ENCODE assay signal across 18 cellular contexts in the genomic region with DNA sequence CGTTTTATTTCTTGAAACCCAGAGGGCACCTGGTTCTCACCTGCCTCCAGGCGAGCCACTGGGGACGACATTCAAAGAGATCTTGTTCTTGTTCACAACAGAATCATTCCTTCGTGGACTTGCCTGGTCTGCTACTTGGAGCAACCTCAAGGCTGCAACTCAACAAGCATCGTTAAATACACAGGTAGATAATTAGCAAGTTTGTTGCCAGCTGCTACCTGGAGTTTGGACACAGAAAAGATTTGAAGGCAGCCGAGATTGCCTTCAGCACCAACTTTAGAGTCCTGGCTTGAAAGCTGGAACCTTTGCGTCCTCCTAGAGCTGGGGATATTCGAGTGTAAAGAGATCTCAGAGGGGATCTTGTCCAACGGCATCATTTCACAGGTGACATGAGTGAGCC.
A peak's percentile ranks its signal among the peaks of the same experiment; 100 is the strongest.
DNase-seq lines count a peak whose midpoint lies in the region; ATAC-seq, FAIRE-seq and TF ChIP-seq lines count a peak whose summit lies in the region.
"Had no signal": no experiment of that assay in that cellular context is flagged by ENCODE, and none has a peak within 500 bp of the region (broad histone marks: within the 10 kb centered on the region; RNA-seq: fewer than 3 reads in every experiment).

No MANE protein-coding gene starts in this region.

- H3K9me3 ChIP-seq in ES-I3 (ENCODE audit: control insufficient read depth, insufficient read depth, low read length) (no peaks in the 10 kb centered on the region), GM12878 (replicated peaks; ENCODE audit: control insufficient read depth, insufficient read depth, low read length) (no peaks in the 10 kb centered on the region), mucosa of rectum (ENCODE audit: control insufficient read depth in 2 of 2, low read length in 2 of 2) (no peaks in the 10 kb centered on the region)
- H3K9me3 ChIP-seq: left lung, right lobe of liver, thoracic aorta had no signal

- no peaks in the 10 kb centered on the region for H3K4me1 Mint-ChIP-seq in activated T-helper 1 cell treated with anti-CD3 and anti-CD28 coated beads, Interleukin-12 subunit alpha, Interleukin-12 subunit beta, Interleukin-2, Interleukin-4 antibody, amounts not matched to agents 30 ng/mL and 10 ng/mL and 1 ng/mL, durations not matched to agents 14 hours and 24 hours and 36 hours (ENCODE audit: low read depth)
- H3K4me1 Mint-ChIP-seq: CD14-positive monocyte had no signal

- SMC1A ChIA-PET in GM12878 (lab: Charles Lee; ENCODE audit: uncharacterized antibody, unreplicated experiment) = interaction anchor here (0.6 to 5.0 kb wide), 2 partner anchors 209 to 462 kb away, joined by 3 to 17 read pairs; no protein-coding TSS in a partner anchor

- no peak overlapping the region for H3K4me3 Mint-ChIP-seq in activated T-helper 1 cell treated with anti-CD3 and anti-CD28 coated beads, Interleukin-12 subunit alpha, Interleukin-12 subunit beta, Interleukin-2, Interleukin-4 antibody, amounts not matched to agents 30 ng/mL and 10 ng/mL and 1 ng/mL, durations not matched to agents 14 hours and 24 hours and 36 hours
- H3K4me3 Mint-ChIP-seq: activated CD4-positive, alpha-beta T cell treated with anti-CD3 and anti-CD28 coated beads, Interleukin-2, amount 10 ng/mL, durations not matched to agents 24 days and 14 days had no signal

- H3K27me3 Mint-ChIP-seq in activated T-helper 1 cell treated with anti-CD3 and anti-CD28 coated beads, Interleukin-12 subunit alpha, Interleukin-12 subunit beta, Interleukin-2, Interleukin-4 antibody, amounts not matched to agents 30 ng/mL and 10 ng/mL and 1 ng/mL, durations not matched to agents 14 hours and 24 hours and 36 hours (ENCODE audit: insufficient read depth) = peaks cover 23% of the 10 kb centered on the region

- H3K36me3 ChIP-seq in ES-I3 (ENCODE audit: insufficient read depth, low read length) (no peaks in the 10 kb centered on the region), GM12878 (ENCODE audit: control insufficient read depth in 2 of 2, insufficient read depth in 2 of 2, low read length in 1 of 2) (no peaks in the 10 kb centered on the region), mucosa of rectum (ENCODE audit: control insufficient read depth in 2 of 2, insufficient read depth in 2 of 2, low read length in 2 of 2) (no peaks in the 10 kb centered on the region)
- H3K36me3 ChIP-seq: left lung, right lobe of liver, thoracic aorta had no signal

- H3K9ac ChIP-seq in ES-I3 (ENCODE audit: low read depth, low read length) (peak overlapping the region; percentile 29; the same call in 1 of the 2 replicates), GM12878 (ENCODE audit: control insufficient read depth, insufficient read depth, low read length) (no peak overlapping the region), mucosa of rectum (ENCODE audit: low read depth in 1 of 2, low read length in 2 of 2) (no peak overlapping the region)

- CTCF ChIA-PET in GM12878 (lab: Yijun Ruan, JAX) = interaction anchor here (1.0 to 6.6 kb wide), 5 partner anchors 26 to 462 kb away, joined by 4 to 115 read pairs (median 8); no protein-coding TSS in a partner anchor

- TF ChIP-seq CTCF in GM12878 (IDR thresholded peaks at IDR 0.05 in 2 of 3, conservative IDR thresholded peaks at IDR 0.05 in 1 of 3; ENCODE audit: control insufficient read depth in 2 of 3, extremely low read depth in 1 of 3, insufficient read depth in 1 of 3, low read depth in 3 of 3, low read length in 3 of 3) = no peak

- POLR2A ChIA-PET in GM12878 (lab: Charles Lee) = interaction anchor here (0.6 kb wide), 1 partner anchor 106 kb away, joined by 3 read pairs; no protein-coding TSS in a partner anchor

- no peaks in the 10 kb centered on the region for H3K27me3 ChIP-seq in GM12878 (replicated peaks in 1 of 2; ENCODE audit: control insufficient read depth in 2 of 2, insufficient read depth in 2 of 2, low read length in 1 of 2)
- H3K27me3 ChIP-seq in mucosa of rectum (ENCODE audit: control insufficient read depth in 2 of 2, insufficient read depth in 2 of 2, low read length in 2 of 2) = peaks cover 0 to 3% of the 10 kb centered on the region in 2 donors
- H3K27me3 ChIP-seq: right lobe of liver had no signal

- H3K27ac ChIP-seq in GM12878 (ENCODE audit: control insufficient read depth, insufficient read depth) (no peak overlapping the region), mucosa of rectum (ENCODE audit: low read depth in 2 of 2, low read length in 2 of 2) (no peak overlapping the region)
- H3K27ac ChIP-seq: left lung, right lobe of liver, thoracic aorta had no signal

- peak overlapping the region; percentile 19; the same call in 1 of the 2 replicates for H2AFZ ChIP-seq in GM12878 (ENCODE audit: control insufficient read depth, low read depth, low read length)

- in situ Hi-C loops in GM12878 (cut with MboI) = no loop called here

- intact Hi-C loops in GM12878 (cut with micrococcal nuclease; ENCODE audit: unreplicated experiment) = no loop called here
- intact Hi-C loops in activated T-helper 1 cell treated with anti-CD3 and anti-CD28 coated beads, Interleukin-12 subunit alpha, Interleukin-12 subunit beta, Interleukin-2, Interleukin-4 antibody, amounts not matched to agents 30 ng/mL and 10 ng/mL and 1 ng/mL, durations not matched to agents 14 hours and 24 hours and 36 hours (cut with micrococcal nuclease) = loop anchor here (5.0 to 10.0 kb wide), 3 partner anchors 274 to 564 kb away; no protein-coding TSS in a partner anchor

- no peak for FAIRE-seq in GM12878 (lab: Jason Lieb, UNC)

- no peaks in the 10 kb centered on the region for H3K36me3 Mint-ChIP-seq in activated T-helper 1 cell treated with anti-CD3 and anti-CD28 coated beads, Interleukin-12 subunit alpha, Interleukin-12 subunit beta, Interleukin-2, Interleukin-4 antibody, amounts not matched to agents 30 ng/mL and 10 ng/mL and 1 ng/mL, durations not matched to agents 14 hours and 24 hours and 36 hours (ENCODE audit: low read depth)
- H3K36me3 Mint-ChIP-seq: CD14-positive monocyte; stimulated activated naive B cell treated with anti-CD40 and anti-IgM and Interleukin-4, amounts not matched to agents 10 μg/mL and 1 μg/mL and 100 μg/mL, for 72 hours had no signal

- no peak overlapping the region for H3K27ac Mint-ChIP-seq in activated T-helper 1 cell treated with anti-CD3 and anti-CD28 coated beads, Interleukin-12 subunit alpha, Interleukin-12 subunit beta, Interleukin-2, Interleukin-4 antibody, amounts not matched to agents 30 ng/mL and 10 ng/mL and 1 ng/mL, durations not matched to agents 14 hours and 24 hours and 36 hours
- H3K27ac Mint-ChIP-seq: activated CD4-positive, alpha-beta T cell treated with anti-CD3 and anti-CD28 coated beads, Interleukin-2, amount 10 ng/mL, durations not matched to agents 24 days and 14 days; CD14-positive monocyte; stimulated activated naive B cell treated with anti-CD40 and anti-IgM and Interleukin-4, amounts not matched to agents 10 μg/mL and 1 μg/mL and 100 μg/mL, for 72 hours had no signal

- peaks cover 23% of the 10 kb centered on the region for H3K4me1 ChIP-seq in ES-I3 (ENCODE audit: insufficient read depth, low read length)
- peaks cover 39% of the 10 kb centered on the region for H3K4me1 ChIP-seq in GM12878 (ENCODE audit: control insufficient read depth, insufficient read depth, low read length)
- H3K4me1 ChIP-seq in mucosa of rectum (ENCODE audit: control insufficient read depth in 2 of 2, insufficient read depth in 2 of 2, low read length in 2 of 2) = peaks cover 4 to 6% of the 10 kb centered on the region in 2 donors
- H3K4me1 ChIP-seq: left lung, right lobe of liver had no signal

- H3K79me2 ChIP-seq in GM12878 (ENCODE audit: control insufficient read depth, insufficient read depth, low read length) = no peaks in the 10 kb centered on the region

- no peaks in the 10 kb centered on the region for H4K20me1 ChIP-seq in GM12878 (ENCODE audit: control insufficient read depth, insufficient read depth)

- no peak for DNase-seq in GM12878 (ENCODE audit: low read depth, low spot score)
- no peak for DNase-seq in HuH-7.5 (ENCODE audit: low spot score)
- no peak for DNase-seq in activated T-helper 1 cell treated with anti-CD3 and anti-CD28 coated beads, Interleukin-12 subunit alpha, Interleukin-12 subunit beta, Interleukin-2, Interleukin-4 antibody, amounts not matched to agents 30 ng/mL and 10 ng/mL and 1 ng/mL, durations not matched to agents 14 hours and 24 hours and 36 hours (ENCODE audit: low spot score)
- DNase-seq: activated CD4-positive, alpha-beta T cell treated with anti-CD3 and anti-CD28 coated beads, Interleukin-2, amount 10 ng/mL, durations not matched to agents 24 days and 14 days; IMR-90; NCI-H187; NCI-H345; right lobe of liver had no signal

- TF ChIP-seq RAD21 in GM12878 (IDR thresholded peaks at IDR 0.05; ENCODE audit: insufficient read depth, low read depth, low read length) = no peak

- H3K4me2 ChIP-seq in GM12878 (ENCODE audit: control insufficient read depth, insufficient read depth) = peak overlapping the region; percentile 75

- RAD21 ChIA-PET in GM12878 (lab: Charles Lee; ENCODE audit: unreplicated experiment) = interaction anchor here (1.2 to 3.4 kb wide), 3 partner anchors 26 to 462 kb away, joined by 5 to 12 read pairs (median 5); no protein-coding TSS in a partner anchor

- no peak for TF ChIP-seq POLR2A in GM12878 (IDR thresholded peaks at IDR 0.05; ENCODE audit: low read depth, low read length)

- no TSS peak for BruUV-seq in GM12878 (replicated peaks; lab: Mats Ljungman, UMichigan)

- no peak overlapping the region for H3K4me3 ChIP-seq in GM12878
- peak overlapping the region; percentile 2 to 61 for H3K4me3 ChIP-seq in mucosa of rectum (ENCODE audit: low read length in 2 of 2)
- H3K4me3 ChIP-seq: left lung, right lobe of liver, thoracic aorta had no signal

- ATAC-seq in HG03025 (IDR thresholded peaks at IDR 0.05; ENCODE audit: low FRiP score, unreplicated experiment) (peak; percentile 5), GM12878 (no peak), HG02763 (IDR thresholded peaks at IDR 0.05; ENCODE audit: unreplicated experiment) (no peak), HG03108 (IDR thresholded peaks at IDR 0.05; ENCODE audit: unreplicated experiment) (no peak)
- ATAC-seq: SK-N-SH treated with all-trans-retinoic acid at 6 μM for 48 hours had no signal

- TF ChIP-seq EP300 in GM12878 (IDR thresholded peaks at IDR 0.05; ENCODE audit: borderline replicate concordance in 1 of 2, control insufficient read depth in 1 of 2, low read depth in 2 of 2, low read length in 2 of 2) = no peak

- 12% methylated on average over 9 of the region's 9 CpGs for WGBS in GM12878 (ENCODE audit: insufficient coverage, insufficient replicate concordance, low lambda C conversion rate, missing lambda C conversion rate)

- no peaks in the 10 kb centered on the region for H3K9me3 Mint-ChIP-seq in activated T-helper 1 cell treated with anti-CD3 and anti-CD28 coated beads, Interleukin-12 subunit alpha, Interleukin-12 subunit beta, Interleukin-2, Interleukin-4 antibody, amounts not matched to agents 30 ng/mL and 10 ng/mL and 1 ng/mL, durations not matched to agents 14 hours and 24 hours and 36 hours
- H3K9me3 Mint-ChIP-seq: activated CD4-positive, alpha-beta T cell treated with anti-CD3 and anti-CD28 coated beads, Interleukin-2, amount 10 ng/mL, durations not matched to agents 24 days and 14 days; CD14-positive monocyte; stimulated activated naive B cell treated with anti-CD40 and anti-IgM and Interleukin-4, amounts not matched to agents 10 μg/mL and 1 μg/mL and 100 μg/mL, for 72 hours had no signal

TF ChIP-seq in GM12878, 131 proteins besides CTCF, POLR2A, EP300 and RAD21:
- no peak for TF ChIP-seq BHLHE40 (IDR thresholded peaks at IDR 0.05; ENCODE audit: borderline replicate concordance in 1 of 2, low read depth in 2 of 2, low read length in 1 of 2)
